In genomic region chr10:38093816-38094157, GRCh38 we compare ENCODE assay signal across 8 cellular contexts. TPM values are rescaled to one million over a fixed set of nuclear protein-coding genes. Genes with fewer than 3 reads are reported as not detected.
A peak's percentile ranks its signal among the peaks of the same experiment; 100 is the strongest.
DNase-seq lines count a peak whose midpoint lies in the region; ATAC-seq, FAIRE-seq and TF ChIP-seq lines count a peak whose summit lies in the region.

No MANE protein-coding gene starts in this region.

- no peaks in the 10 kb centered on the region for H4K20me1 ChIP-seq in astrocyte (ENCODE audit: insufficient read depth, low read length)

- peaks cover 18% of the 10 kb centered on the region for H3K36me3 Mint-ChIP-seq in astrocyte (ENCODE audit: low read depth, unreplicated experiment)

- 8% methylated on average over 16 of the region's 16 CpGs for WGBS in right lobe of liver (ENCODE audit: insufficient coverage, low coverage, low lambda C conversion rate, missing lambda C conversion rate)
- 18 to 21% methylated on average over 3 to 16 of the region's 16 CpGs for WGBS in transverse colon (ENCODE audit: low coverage in 1 of 2), 2 donors

- POLR2A ChIA-PET in A673 (lab: Charles Lee; ENCODE audit: low non-redundant PET), result interaction anchor here (0.7 kb wide), 1 partner anchor 1066 kb away, joined by 3 read pairs; no protein-coding TSS in a partner anchor

- H3K79me2 ChIP-seq in astrocyte (ENCODE audit: insufficient read depth, low read length), result peaks cover 14% of the 10 kb centered on the region

- H3K9ac ChIP-seq in astrocyte (ENCODE audit: low read length), result peak overlapping the region; percentile 91

- no peak for DNase-seq in A673 (ENCODE audit: low spot score)
- peak; percentile 3 for DNase-seq in astrocyte (ENCODE audit: low read depth)
- DNase-seq in right lobe of liver, result no peak
- DNase-seq in transverse colon, result no peak
- DNase-seq in SW 1271 (lab: John Stamatoyannopoulos, UW), result no peak
- no peak for DNase-seq in ureter (ENCODE audit: low spot score)

- H3K27me3 Mint-ChIP-seq in astrocyte (ENCODE audit: low read depth, unreplicated experiment), result peaks cover 5% of the 10 kb centered on the region

- TF ChIP-seq POLR2A in right lobe of liver (IDR thresholded peaks at IDR 0.05), result no peak
- TF ChIP-seq POLR2A in transverse colon (IDR thresholded peaks at IDR 0.05), result no peak

- no peaks in the 10 kb centered on the region for H3K27me3 ChIP-seq in A673 (replicated peaks; ENCODE audit: insufficient read depth, low read depth, low read length, poor library complexity)
- no peaks in the 10 kb centered on the region for H3K27me3 ChIP-seq in astrocyte (ENCODE audit: insufficient read depth, low read length)
- H3K27me3 ChIP-seq in right lobe of liver, result no peaks in the 10 kb centered on the region
- H3K27me3 ChIP-seq in transverse colon, result no peaks in the 10 kb centered on the region

- H3K4me1 ChIP-seq in A673 (ENCODE audit: insufficient read depth, low read length, poor library complexity, severe bottlenecking) (no peaks in the 10 kb centered on the region), astrocyte (ENCODE audit: insufficient read depth, low read length) (no peaks in the 10 kb centered on the region), right lobe of liver (no peaks in the 10 kb centered on the region), transverse colon (peaks cover 0 to 14% (median 10%) of the 10 kb centered on the region in 4 donors)

- H2AFZ ChIP-seq in astrocyte (ENCODE audit: low read depth, low read length), result peak overlapping the region; percentile 90

- peak overlapping the region; percentile 90 for H3K4me3 ChIP-seq in A673 (ENCODE audit: low read depth, low read length, poor library complexity, severe bottlenecking)
- peak overlapping the region; percentile 82 for H3K4me3 ChIP-seq in astrocyte (ENCODE audit: insufficient read depth, low read depth, low read length)
- H3K4me3 ChIP-seq in right lobe of liver, result peak overlapping the region; percentile 76 to 89 (median 80)
- H3K4me3 ChIP-seq in transverse colon, result peak overlapping the region; percentile 16 to 77 (median 58)

- no peak overlapping the region for H3K27ac Mint-ChIP-seq in astrocyte (ENCODE audit: unreplicated experiment)

- FAIRE-seq in astrocyte (lab: Jason Lieb, UNC), result no peak

- no TSS peak for BruUV-seq in A673 (replicated peaks; lab: Mats Ljungman, UMichigan)

- CTCF ChIA-PET in A673 (lab: Charles Lee), result no interaction called here

- in situ Hi-C loops in transverse colon (cut with MboI; ENCODE audit: low pct_ligation_motif_present in 1 of 4, low pct_unique_long_range_greater_than_20kb in 1 of 4, low sequenced_read_pairs in 3 of 4), result loop anchor here in 1 of 4 donors (10.0 to 25.0 kb wide), 2 partner anchors 89 to 231 kb away; partner anchors contain the start of gene ZNF248

- TF ChIP-seq EP300 in transverse colon (IDR thresholded peaks at IDR 0.05; ENCODE audit: low read depth), result no peak

- TF ChIP-seq CTCF in A673 (conservative IDR thresholded peaks at IDR 0.05; ENCODE audit: low read depth, low read length) (no peak), astrocyte (IDR thresholded peaks at IDR 0.05; ENCODE audit: insufficient read depth, low read depth, low read length) (no peak), right lobe of liver (IDR thresholded peaks at IDR 0.05) (no peak), transverse colon (IDR thresholded peaks at IDR 0.05) (peak in 2 of 5 experiments; percentile 12 to 20)

- H3K27ac ChIP-seq in A673 (ENCODE audit: low read depth, low read length, poor library complexity, severe bottlenecking) (peak overlapping the region; percentile 86), astrocyte (ENCODE audit: low read depth, low read length) (no peak overlapping the region), right lobe of liver (peak overlapping the region in 2 of 3 donors; percentile 33 to 48), transverse colon (peak overlapping the region; percentile 84 to 89 (median 86))

- no peaks in the 10 kb centered on the region for H3K9me3 Mint-ChIP-seq in astrocyte (ENCODE audit: unreplicated experiment)

- peak overlapping the region; percentile 90 for H3K4me2 ChIP-seq in astrocyte (ENCODE audit: low read length)

- H3K4me3 Mint-ChIP-seq in astrocyte (ENCODE audit: unreplicated experiment), result peak overlapping the region; percentile 90

- H3K4me1 Mint-ChIP-seq in astrocyte (ENCODE audit: low read depth, unreplicated experiment), result peaks cover 3% of the 10 kb centered on the region

- ATAC-seq in GM19324 (IDR thresholded peaks at IDR 0.05; ENCODE audit: low FRiP score, unreplicated experiment) (peak; percentile 34), HG03342 (IDR thresholded peaks at IDR 0.05; ENCODE audit: unreplicated experiment) (peak; percentile 26), right lobe of liver (peak; percentile 46 to 60 (median 49))

- H3K36me3 ChIP-seq in A673 (ENCODE audit: insufficient read depth, low read length, poor library complexity, severe bottlenecking), result peaks cover 33% of the 10 kb centered on the region
- H3K36me3 ChIP-seq in astrocyte (ENCODE audit: insufficient read depth, low read length), result peaks cover 11% of the 10 kb centered on the region
- peaks cover 0 to 17% (median 3%) of the 10 kb centered on the region in 4 donors for H3K36me3 ChIP-seq in right lobe of liver
- peaks cover 0 to 23% (median 2%) of the 10 kb centered on the region in 4 donors for H3K36me3 ChIP-seq in transverse colon

- intact Hi-C loops in A673 (cut with micrococcal nuclease; ENCODE audit: unreplicated experiment) (loop anchor here (2.0 kb wide), 1 partner anchor 83 kb away; the partner anchor contains the start of gene ZNF33A), right lobe of liver (cut with DNase I) (loop anchor here in 1 of 2 donors (5.0 kb wide), 1 partner anchor 116 kb away; the partner anchor contains the start of gene ZNF25), transverse colon (cut with DNase I; ENCODE audit: low total_unique reads) (no loop called here)

- H3K9me3 ChIP-seq in A673 (ENCODE audit: low read depth, low read length, poor library complexity, severe bottlenecking), result no peaks in the 10 kb centered on the region
- H3K9me3 ChIP-seq in astrocyte (ENCODE audit: insufficient read depth, low read depth, low read length), result no peaks in the 10 kb centered on the region
- no peaks in the 10 kb centered on the region for H3K9me3 ChIP-seq in right lobe of liver
- H3K9me3 ChIP-seq in transverse colon, result no peaks in the 10 kb centered on the region

RNA-seq across cellular contexts. Expression of gene ZNF37A, which starts 0.3 kb away (rescaled TPM):
- total RNA-seq in A673 (2021) (19.0 and 20.4 TPM in 2 replicates), astrocyte (10.1 and 10.3 TPM in 2 replicates), right lobe of liver (1 to 10 TPM; 5.5 to 7.9 (median 6.4) TPM), transverse colon (10 to 100 TPM; 10.4 to 17.9 (median 13.0) TPM), ureter (21.1 TPM)
